Comparison of ENCODE assay signal across 19 cellular contexts in the genomic region with DNA sequence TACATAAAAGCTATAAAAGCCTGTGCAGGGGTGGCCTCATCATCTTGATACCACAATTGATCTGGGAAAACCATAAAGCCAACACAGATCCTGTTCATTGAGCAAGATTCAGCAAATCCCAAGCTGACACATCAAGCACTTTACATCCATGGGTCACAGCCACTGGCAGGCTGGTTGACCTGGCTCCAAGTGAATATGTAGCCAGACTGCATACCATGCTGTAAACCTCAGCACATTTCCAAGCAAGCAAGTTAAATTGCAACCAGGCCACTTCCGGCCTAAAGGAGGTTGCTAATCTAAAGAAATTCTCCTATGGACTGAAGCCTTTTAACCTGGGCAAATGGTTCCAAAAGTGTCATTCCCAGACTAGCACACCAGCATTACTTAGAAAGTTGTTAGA. TPM values are rescaled to one million over a fixed set of nuclear protein-coding genes. Genes with fewer than 3 reads are reported as not detected.
DNase-seq lines count a peak whose midpoint lies in the region; ATAC-seq and TF ChIP-seq lines count a peak whose summit lies in the region.
"Had no signal": no experiment of that assay in that cellular context is flagged by ENCODE, and none has a peak within 500 bp of the region (broad histone marks: within the 10 kb centered on the region; RNA-seq: fewer than 3 reads in every experiment).

No MANE protein-coding gene starts in this region.

- H3K27me3 ChIP-seq in RWPE2 (ENCODE audit: insufficient read depth, poor library complexity, severe bottlenecking) (no peaks in the 10 kb centered on the region), ascending aorta (no peaks in the 10 kb centered on the region)

- H3K9me3 ChIP-seq in RWPE2 (ENCODE audit: severe bottlenecking), result no peaks in the 10 kb centered on the region
- peaks cover 0 to 3% of the 10 kb centered on the region in 2 donors for H3K9me3 ChIP-seq in ascending aorta
- H3K9me3 ChIP-seq: A549 had no signal

- intact Hi-C loops in ascending aorta (cut with DNase I), result no loop called here

- DNase-seq in AG04449 (ENCODE audit: low read depth, low spot score) (peak; percentile 1), RWPE2 (ENCODE audit: low spot score) (no peak), kidney tubule cell (ENCODE audit: low spot score) (peak; percentile 89), DMS153 (lab: John Stamatoyannopoulos, UW) (no peak), Ammon's horn (ENCODE audit: low spot score) (no peak), ascending aorta (ENCODE audit: low spot score in 2 of 2) (no peak)
- DNase-seq: activated T-cell treated with anti-CD3 and anti-CD28 coated beads, Interleukin-2, amount 50 U/mL, for 24 hours; CD8-positive, alpha-beta T cell; NCI-H146; NCI-H226; right cardiac atrium; T-cell had no signal

- H3K27ac ChIP-seq in RWPE2 (ENCODE audit: poor library complexity, severe bottlenecking), result no peak overlapping the region
- H3K27ac ChIP-seq in ascending aorta, result no peak overlapping the region
- H3K27ac ChIP-seq: A549 had no signal

- H3K4me3 ChIP-seq in AG04449 (ENCODE audit: low read depth, low read length) (no peak overlapping the region), RWPE2 (ENCODE audit: severe bottlenecking) (no peak overlapping the region), ascending aorta (no peak overlapping the region)
- H3K4me3 ChIP-seq: A549 had no signal

- CTCF ChIA-PET in AG04449 (lab: Yijun Ruan, JAX), result no interaction called here

- TF ChIP-seq CTCF in AG04449 (IDR thresholded peaks at IDR 0.05; ENCODE audit: insufficient read depth, low read length, missing control alignments) (no peak), RWPE2 (IDR thresholded peaks at IDR 0.05; ENCODE audit: poor library complexity, severe bottlenecking) (no peak), ascending aorta (IDR thresholded peaks at IDR 0.05) (no peak)

- ATAC-seq in GM21786 (IDR thresholded peaks at IDR 0.05; ENCODE audit: unreplicated experiment), result peak; percentile 50
- ATAC-seq in RWPE2 (ENCODE audit: low read depth), result peak; percentile 58; the same call in 2 of the 3 replicates
- ATAC-seq in GM18519 (IDR thresholded peaks at IDR 0.05; ENCODE audit: low FRiP score, unreplicated experiment), result no peak
- ATAC-seq: A549; CD8-positive, alpha-beta T cell; right cardiac atrium; Right ventricle myocardium inferior; T-cell had no signal

- H3K36me3 ChIP-seq in RWPE2 (ENCODE audit: low read depth), result no peaks in the 10 kb centered on the region
- no peaks in the 10 kb centered on the region for H3K36me3 ChIP-seq in ascending aorta

- H3K4me1 ChIP-seq in RWPE2 (ENCODE audit: insufficient read depth, poor library complexity, severe bottlenecking) (no peaks in the 10 kb centered on the region), ascending aorta (no peaks in the 10 kb centered on the region)
- H3K4me1 ChIP-seq: A549 had no signal

- POLR2A ChIA-PET in AG04449 (lab: Yijun Ruan, JAX), result no interaction called here

RNA-seq across cellular contexts. Expression of a gene that starts 54.4 kb away (rescaled TPM):
- total RNA-seq in ascending aorta, result not detected
- total RNA-seq: CD8-positive, alpha-beta T cell; dermis microvascular lymphatic vessel endothelial cell; M059J; right cardiac atrium; Right ventricle myocardium inferior; T-cell; ureter had no signal

Comparison
In these comparisons a context has a peak if more than half of its experiments do, and no peak if none do; other contexts are left out.
1. DNase-seq: peak in AG04449 (single experiment) and kidney tubule cell (single experiment); none in RWPE2 (single experiment), DMS153 (single experiment), Ammon's horn (single experiment) and ascending aorta (0 of 2).